In the genomic region with DNA sequence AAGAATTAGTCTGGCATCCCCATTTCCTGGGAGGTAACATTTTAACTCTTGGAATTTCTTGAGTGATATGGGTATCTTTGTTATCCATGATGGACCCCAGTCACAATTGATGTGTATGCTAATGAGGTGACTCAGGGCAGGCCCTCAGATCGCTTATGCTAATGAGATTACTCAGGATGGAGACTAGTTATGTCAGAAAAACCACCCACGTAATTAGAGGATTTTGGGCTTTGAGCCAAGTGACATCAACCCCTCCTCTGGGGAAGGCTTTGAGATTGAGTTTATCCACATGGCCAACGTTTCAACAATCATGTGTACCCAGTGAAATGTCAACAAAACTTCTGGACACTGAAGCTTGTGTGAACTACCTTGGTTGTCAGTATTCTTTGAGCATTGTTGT, we compare ENCODE assay signal across 19 cellular contexts.
DNase-seq lines count a peak whose midpoint lies in the region; FAIRE-seq and TF ChIP-seq lines count a peak whose summit lies in the region.
"Had no signal": no experiment of that assay in that cellular context is flagged by ENCODE, and none has a peak within 500 bp of the region (broad histone marks: within the 10 kb centered on the region; RNA-seq: fewer than 3 reads in every experiment).

No MANE protein-coding gene starts in this region.

- DNase-seq in NCI-H82 (lab: John Stamatoyannopoulos, UW) (peak; percentile 44), NCI-H82 treated with DMSO at 0.1 percent for 48 hours (lab: John Stamatoyannopoulos, UW; ENCODE audit: unreplicated experiment) (no peak), NCI-H69 (lab: John Stamatoyannopoulos, UW) (peak; percentile 35), bronchial epithelial cell (ENCODE audit: low read depth) (peak; percentile 15), mesendoderm (peak; percentile 20), NCI-H1092 treated with DMSO at 0.1 percent for 48 hours (lab: John Stamatoyannopoulos, UW) (no peak), NCI-H226 (no peak)
- no peak for DNase-seq in activated CD4-positive, alpha-beta memory T cell treated with anti-CD3 and anti-CD28 coated beads, Interleukin-2, amount 10 ng/mL, durations not matched to agents 7 days and 5 days
- DNase-seq: GM23248, IMR-90, MV-4-11, NCI-H1694, NCI-H774 had no signal

- POLR2A ChIA-PET in activated CD4-positive, alpha-beta memory T cell treated with anti-CD3 and anti-CD28 coated beads, Interleukin-2, amount 10 ng/mL, durations not matched to agents 7 days and 5 days (lab: Charles Lee) = no interaction called here

- H3K27me3 ChIP-seq in bronchial epithelial cell (ENCODE audit: control insufficient read depth, insufficient read depth, low read length) = no peaks in the 10 kb centered on the region
- H3K27me3 ChIP-seq in mesendoderm (ENCODE audit: insufficient read depth, low read length, poor library complexity) = no peaks in the 10 kb centered on the region

- no peaks in the 10 kb centered on the region for H3K79me1 ChIP-seq in mesendoderm (ENCODE audit: low read length)

- H3K36me3 ChIP-seq in bronchial epithelial cell (ENCODE audit: control insufficient read depth, insufficient read depth, low read length) (no peaks in the 10 kb centered on the region), mesendoderm (ENCODE audit: control insufficient read depth, insufficient read depth, low read length) (no peaks in the 10 kb centered on the region)
- H3K36me3 ChIP-seq: HAP-1 had no signal

- no peak overlapping the region for H3K4me3 Mint-ChIP-seq in activated CD4-positive, alpha-beta memory T cell treated with anti-CD3 and anti-CD28 coated beads, Interleukin-2, amount 10 ng/mL, durations not matched to agents 7 days and 5 days
- H3K4me3 Mint-ChIP-seq: B cell had no signal

- H3K23ac ChIP-seq in mesendoderm (ENCODE audit: low read length) = no peak overlapping the region

- no CpG with 5 or more reads among the region's 3 CpGs for WGBS in mesendoderm (ENCODE audit: extremely low coverage, insufficient coverage, low lambda C conversion rate)

- no peak overlapping the region for H3K18ac ChIP-seq in mesendoderm (ENCODE audit: low read length)

- H3K9ac ChIP-seq in mesendoderm (ENCODE audit: low read length) = no peak overlapping the region
- H3K9ac ChIP-seq: GM23248, KMS-11 had no signal

- H3K27me3 Mint-ChIP-seq in activated CD4-positive, alpha-beta memory T cell treated with anti-CD3 and anti-CD28 coated beads, Interleukin-2, amount 10 ng/mL, durations not matched to agents 7 days and 5 days = no peaks in the 10 kb centered on the region
- H3K27me3 Mint-ChIP-seq: B cell had no signal

- FAIRE-seq in bronchial epithelial cell (lab: Jason Lieb, UNC) = peak; percentile 7
- FAIRE-seq: GM12891, HTR-8/SVneo, RCC 7860 had no signal

- H3K4me1 ChIP-seq in mesendoderm (ENCODE audit: control insufficient read depth, low read depth, low read length) = no peaks in the 10 kb centered on the region
- H3K4me1 ChIP-seq: HAP-1 had no signal

- CTCF ChIA-PET in activated CD4-positive, alpha-beta memory T cell treated with anti-CD3 and anti-CD28 coated beads, Interleukin-2, amount 10 ng/mL, durations not matched to agents 7 days and 5 days (lab: Charles Lee) = no interaction called here

- H3K4ac ChIP-seq in mesendoderm (ENCODE audit: low read depth, low read length) = no peak overlapping the region

- H3K4me3 ChIP-seq in bronchial epithelial cell (ENCODE audit: low read depth, low read length) (no peak overlapping the region), mesendoderm (ENCODE audit: low read length) (no peak overlapping the region)
- H3K4me3 ChIP-seq: GM23248, HAP-1 had no signal

- H3K56ac ChIP-seq in mesendoderm (ENCODE audit: low read length) = no peak overlapping the region

- no peak overlapping the region for H4K8ac ChIP-seq in mesendoderm (ENCODE audit: low read depth, low read length)

- H3K79me2 ChIP-seq in mesendoderm (ENCODE audit: control insufficient read depth, insufficient read depth, low read length) = no peaks in the 10 kb centered on the region

- H2AK5ac ChIP-seq in mesendoderm (ENCODE audit: low read length) = no peak overlapping the region

- H3K9me3 Mint-ChIP-seq in activated CD4-positive, alpha-beta memory T cell treated with anti-CD3 and anti-CD28 coated beads, Interleukin-2, amount 10 ng/mL, durations not matched to agents 7 days and 5 days = peaks cover 3% of the 10 kb centered on the region

- no peak overlapping the region for H2BK15ac ChIP-seq in mesendoderm (replicated peaks; ENCODE audit: low read depth)

- no peak overlapping the region for H3K27ac ChIP-seq in mesendoderm (ENCODE audit: low read depth, low read length)
- H3K27ac ChIP-seq: GM23248, KMS-11 had no signal

- H3K4me1 Mint-ChIP-seq in activated CD4-positive, alpha-beta memory T cell treated with anti-CD3 and anti-CD28 coated beads, Interleukin-2, amount 10 ng/mL, durations not matched to agents 7 days and 5 days = no peaks in the 10 kb centered on the region
- H3K4me1 Mint-ChIP-seq: B cell had no signal

- H3K27ac Mint-ChIP-seq in activated CD4-positive, alpha-beta memory T cell treated with anti-CD3 and anti-CD28 coated beads, Interleukin-2, amount 10 ng/mL, durations not matched to agents 7 days and 5 days = no peak overlapping the region
- H3K27ac Mint-ChIP-seq: B cell had no signal

- no peak overlapping the region for H3K4me2 ChIP-seq in mesendoderm (ENCODE audit: low read length)
- H3K4me2 ChIP-seq: KMS-11 had no signal

- no peak overlapping the region for H4K5ac ChIP-seq in mesendoderm (ENCODE audit: low read length)

- no peak overlapping the region for H2BK120ac ChIP-seq in mesendoderm (ENCODE audit: low read depth, low read length)

- no peaks in the 10 kb centered on the region for H3K36me3 Mint-ChIP-seq in activated CD4-positive, alpha-beta memory T cell treated with anti-CD3 and anti-CD28 coated beads, Interleukin-2, amount 10 ng/mL, durations not matched to agents 7 days and 5 days (ENCODE audit: low read depth)

- H2BK5ac ChIP-seq in mesendoderm (ENCODE audit: low read length) = no peak overlapping the region

- no peak for TF ChIP-seq CTCF in bronchial epithelial cell (IDR thresholded peaks at IDR 0.05; ENCODE audit: insufficient read depth, low read length, severe bottlenecking)

Comparison
In these comparisons a context has a peak if more than half of its experiments do, and no peak if none do; other contexts are left out.
1. DNase-seq: peak in NCI-H82 (single experiment), NCI-H69 (single experiment), bronchial epithelial cell (single experiment) and mesendoderm (single experiment); none in NCI-H82 treated with DMSO at 0.1 percent for 48 hours (single experiment), activated CD4-positive, alpha-beta memory T cell treated with anti-CD3 and anti-CD28 coated beads, Interleukin-2, amount 10 ng/mL, durations not matched to agents 7 days and 5 days (single experiment), NCI-H1092 treated with DMSO at 0.1 percent for 48 hours (single experiment) and NCI-H226 (single experiment).